26 cellular contexts compared by ENCODE assay signal in the genomic region with DNA sequence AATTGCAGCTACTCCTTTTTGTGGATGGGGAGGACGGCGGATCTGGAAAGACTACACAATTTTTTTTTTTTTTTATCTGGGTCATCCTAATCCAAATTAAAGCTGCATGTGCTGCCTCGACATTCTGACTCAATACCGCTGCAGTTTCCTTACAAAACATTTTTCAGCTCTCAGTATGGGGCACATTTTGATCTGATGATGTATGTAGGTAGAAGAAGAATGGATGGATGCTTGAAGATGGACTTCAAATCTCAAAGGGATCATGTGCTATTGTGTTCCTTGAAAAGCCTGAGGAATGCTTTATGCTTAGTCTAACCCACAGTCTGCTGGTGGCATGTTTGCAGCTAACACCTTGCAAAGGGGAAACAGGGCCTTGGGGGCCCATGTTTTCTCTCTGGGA.
"Had no signal": no experiment of that assay in that cellular context is flagged by ENCODE, and none has a peak within 500 bp of the region (broad histone marks: within the 10 kb centered on the region; RNA-seq: fewer than 3 reads in every experiment).

No MANE protein-coding gene starts in this region.

- H3K27me3 ChIP-seq: MG63, SJCRH30 had no signal

- H2AFZ ChIP-seq: PC-9 had no signal

- H3K9me3 ChIP-seq: MG63, SJCRH30 had no signal

- ATAC-seq: activated CD8-positive, alpha-beta T cell treated with anti-CD3 and anti-CD28 coated beads, Interleukin-2, amount 10 ng/mL, durations not matched to agents 7 days and 5 days had no signal

- H3K4me3 ChIP-seq: MG63, PC-9, SJCRH30, SK-N-MC had no signal

- H3K36me3 ChIP-seq: MG63, SJCRH30 had no signal

- H3K4me2 ChIP-seq: PC-9 had no signal

- DNase-seq: activated CD4-positive, alpha-beta T cell treated with anti-CD3 and anti-CD28 coated beads, Interleukin-2, amount 10 ng/mL, durations not matched to agents 24 days and 14 days; activated CD4-positive, alpha-beta T cell treated with anti-CD3 and anti-CD28 coated beads, Interleukin-2, amount 50 U/mL, for 4 hours; activated CD8-positive, alpha-beta T cell treated with anti-CD3 and anti-CD28 coated beads, Interleukin-2, amount 10 ng/mL, durations not matched to agents 7 days and 5 days; activated gamma-delta T cell; activated naive CD4-positive, alpha-beta T cell treated with Interleukin-2 at 50 U/mL for 16 hours; activated naive CD8-positive, alpha-beta T cell treated with anti-CD3 and anti-CD28 coated beads, Interleukin-2, amount 10 ng/mL, durations not matched to agents 7 days and 5 days; activated T-cell treated with anti-CD3 and anti-CD28 coated beads, Interleukin-2, amount 50 U/mL, for 24 hours; caudate nucleus; cerebellar nuclear complex; Kasumi-1; KG1; MG63; NCI-H1048; NCI-H1105 treated with DMSO at 0.1 percent for 48 hours; NCI-H1436; NCI-H1694; NCI-H1930; NCI-H2081 treated with DMSO at 0.1 percent for 48 hours; NCI-H345; NCI-H524 treated with DMSO at 0.1 percent for 48 hours; NK-92 treated with Interleukin-12 subunit alpha and Interleukin-12 subunit beta, amount 100 ng/mL, for 24 hours; PC-9; Right ventricle myocardium superior; SJCRH30 had no signal

- H3K27ac ChIP-seq: PC-9, RWPE1, SJCRH30, SK-N-MC had no signal
